8 cellular contexts compared by ENCODE assay signal in the genomic region with DNA sequence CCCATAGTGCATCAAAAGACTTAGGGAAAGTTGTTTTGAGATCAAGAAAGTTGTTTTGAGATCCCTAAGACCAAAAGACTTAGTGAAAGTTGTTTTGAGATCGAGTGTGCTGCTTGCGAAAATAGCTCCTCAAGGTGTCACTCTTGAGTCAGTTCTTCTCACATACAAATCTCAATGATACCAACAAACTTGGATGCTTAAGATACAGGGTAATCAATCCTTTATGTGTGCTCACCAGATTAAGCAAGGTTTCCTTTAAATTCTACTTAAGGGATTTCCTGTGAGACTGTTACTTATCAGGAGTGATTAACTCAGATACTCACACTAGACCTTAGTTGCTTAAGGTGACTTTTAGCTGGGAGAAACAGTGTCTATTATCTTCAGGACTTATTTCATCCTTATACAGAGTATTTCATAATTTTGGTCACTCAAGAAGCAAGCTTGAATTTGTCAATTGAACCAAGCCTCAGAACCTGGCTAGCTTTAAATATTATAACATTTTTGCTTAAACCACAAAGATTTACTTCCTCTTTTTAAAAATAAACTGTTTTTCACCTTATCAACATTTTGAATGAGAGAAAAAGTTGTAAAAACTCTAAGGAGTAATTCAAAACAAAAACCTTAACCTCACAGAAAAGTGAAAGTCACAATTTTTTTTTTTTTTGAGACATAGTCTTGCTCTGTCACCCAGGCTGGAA. TPM values are rescaled to one million over a fixed set of nuclear protein-coding genes. Genes with fewer than 3 reads are reported as not detected.
DNase-seq lines count a peak whose midpoint lies in the region; ATAC-seq and TF ChIP-seq lines count a peak whose summit lies in the region.

No MANE protein-coding gene starts in this region.

- TF ChIP-seq CTCF in Peyer's patch (IDR thresholded peaks at IDR 0.05): peak; percentile 24 to 78 (median 65)
- peak; percentile 59 to 78 (median 72) for TF ChIP-seq CTCF in right lobe of liver (IDR thresholded peaks at IDR 0.05)
- TF ChIP-seq CTCF in type B pancreatic cell (conservative IDR thresholded peaks at IDR 0.05): peak; percentile 78

- TF ChIP-seq RAD21 in Ishikawa (IDR thresholded peaks at IDR 0.05; ENCODE audit: low read depth): peak; percentile 84

- H3K36me3 Mint-ChIP-seq in CD8-positive, alpha-beta memory T cell: no peaks in the 10 kb centered on the region
- H3K36me3 Mint-ChIP-seq in type B pancreatic cell: no peaks in the 10 kb centered on the region

- peak overlapping the region in 1 of 7 donors; percentile 50 for H3K4me3 Mint-ChIP-seq in CD8-positive, alpha-beta memory T cell
- no peak overlapping the region for H3K4me3 Mint-ChIP-seq in type B pancreatic cell

- no peaks in the 10 kb centered on the region for H3K9me3 Mint-ChIP-seq in CD8-positive, alpha-beta memory T cell
- H3K9me3 Mint-ChIP-seq in type B pancreatic cell: no peaks in the 10 kb centered on the region

- intact Hi-C loops in right lobe of liver (cut with DNase I): no loop called here

- peaks cover 5 to 10% (median 6%) of the 10 kb centered on the region in 3 donors for H3K4me1 Mint-ChIP-seq in CD8-positive, alpha-beta memory T cell
- peaks cover 6% of the 10 kb centered on the region for H3K4me1 Mint-ChIP-seq in type B pancreatic cell (ENCODE audit: unreplicated experiment)

- H3K27me3 Mint-ChIP-seq in CD8-positive, alpha-beta memory T cell: peaks cover 3 to 5% of the 10 kb centered on the region in 2 donors
- H3K27me3 Mint-ChIP-seq in type B pancreatic cell: peaks cover 23% of the 10 kb centered on the region

- 0% methylated on average over 2 of the region's 2 CpGs for WGBS in right lobe of liver (ENCODE audit: insufficient coverage, low coverage, low lambda C conversion rate, missing lambda C conversion rate)

- DNase-seq in CD8-positive, alpha-beta memory T cell: peak in 2 of 5 donors; percentile 43 to 55
- peak in 1 of 3 donors; percentile 55 for DNase-seq in Peyer's patch
- peak; percentile 54 for DNase-seq in central memory CD4-positive, alpha-beta T cell
- no peak for DNase-seq in right lobe of liver
- no peak for DNase-seq in type B pancreatic cell (ENCODE audit: extremely low spot score, unreplicated experiment)

- H3K27ac Mint-ChIP-seq in CD8-positive, alpha-beta memory T cell: peak overlapping the region in 7 of 8 donors; percentile 7 to 78 (median 62)
- H3K27ac Mint-ChIP-seq in type B pancreatic cell: no peak overlapping the region

- H3K9me3 ChIP-seq in CD8-positive, alpha-beta memory T cell (ENCODE audit: low read length): no peaks in the 10 kb centered on the region
- H3K9me3 ChIP-seq in Peyer's patch (no peaks in the 10 kb centered on the region), right lobe of liver (no peaks in the 10 kb centered on the region)

- CTCF ChIA-PET in CD8-positive, alpha-beta memory T cell (lab: Charles Lee): interaction anchor here (0.7 to 6.6 kb wide), 36 partner anchors 9 to 286 kb away, joined by 3 to 122 read pairs (median 5); partner anchors contain the start of genes COL9A2 and SMAP2

- H3K4me3 ChIP-seq in CD8-positive, alpha-beta memory T cell (ENCODE audit: low read length): no peak overlapping the region
- no peak overlapping the region for H3K4me3 ChIP-seq in Peyer's patch
- no peak overlapping the region for H3K4me3 ChIP-seq in right lobe of liver

- POLR2A ChIA-PET in CD8-positive, alpha-beta memory T cell (lab: Charles Lee): interaction anchor here (0.7 to 1.1 kb wide), 4 partner anchors 163 to 220 kb away, joined by 3 to 5 read pairs (median 3); partner anchors contain the start of gene SMAP2

- no peaks in the 10 kb centered on the region for H3K36me3 ChIP-seq in CD8-positive, alpha-beta memory T cell (ENCODE audit: insufficient read depth, low read length)
- H3K36me3 ChIP-seq in Peyer's patch (no peaks in the 10 kb centered on the region), right lobe of liver (no peaks in the 10 kb centered on the region)

- ATAC-seq in GM18520 (IDR thresholded peaks at IDR 0.05; ENCODE audit: unreplicated experiment) (peak; percentile 56), right lobe of liver (peak; percentile 70 to 82 (median 74)), HG03159 (IDR thresholded peaks at IDR 0.05; ENCODE audit: unreplicated experiment) (no peak)

- H3K27ac ChIP-seq in CD8-positive, alpha-beta memory T cell (ENCODE audit: low read depth, low read length): no peak overlapping the region
- H3K27ac ChIP-seq in Peyer's patch (peak overlapping the region in 2 of 4 donors; percentile 27 to 75), right lobe of liver (no peak overlapping the region)

- no peaks in the 10 kb centered on the region for H3K27me3 ChIP-seq in CD8-positive, alpha-beta memory T cell (ENCODE audit: insufficient read depth, low read length, poor library complexity, severe bottlenecking)
- no peaks in the 10 kb centered on the region for H3K27me3 ChIP-seq in Peyer's patch
- no peaks in the 10 kb centered on the region for H3K27me3 ChIP-seq in right lobe of liver

- TF ChIP-seq EP300 in Ishikawa (IDR thresholded peaks at IDR 0.05; ENCODE audit: borderline replicate concordance): no peak

- TF ChIP-seq POLR2A in Peyer's patch (IDR thresholded peaks at IDR 0.05) (no peak), right lobe of liver (IDR thresholded peaks at IDR 0.05) (no peak)

- no peaks in the 10 kb centered on the region for H3K4me1 ChIP-seq in CD8-positive, alpha-beta memory T cell (ENCODE audit: insufficient read depth, low read length)
- H3K4me1 ChIP-seq in Peyer's patch (no peaks in the 10 kb centered on the region), right lobe of liver (no peaks in the 10 kb centered on the region)

TF ChIP-seq in Ishikawa, 13 proteins besides CTCF, POLR2A, EP300 and RAD21:
- TF ChIP-seq TAF1 (IDR thresholded peaks at IDR 0.05; ENCODE audit: low read depth) (no peak), TCF12 (IDR thresholded peaks at IDR 0.05; ENCODE audit: low read depth) (no peak)

RNA-seq across cellular contexts. Expression of gene RLF, which starts 8.0 kb away (rescaled TPM):
- total RNA-seq in CD8-positive, alpha-beta memory T cell: 10 to 100 TPM; 13.6 to 14.0 TPM
- polyA plus RNA-seq in CD8-positive, alpha-beta memory T cell: 9.4 TPM
- total RNA-seq in Peyer's patch (10 to 100 TPM; 10.5 to 15.8 (median 13.4) TPM), right lobe of liver (10 to 100 TPM in 1 of 6 experiments, 1 to 10 TPM in 5; 4.6 to 12.3 (median 6.0) TPM), type B pancreatic cell (ENCODE audit: low replicate concordance) (18.1 and 21.4 TPM in 2 replicates)

RNA-seq across cellular contexts. Expression of gene PPT1, which starts 56.2 kb away (rescaled TPM):
- 100 to 1,000 TPM; 114 to 130 TPM for total RNA-seq in CD8-positive, alpha-beta memory T cell
- 138 TPM for polyA plus RNA-seq in CD8-positive, alpha-beta memory T cell
- 10 to 100 TPM in 3 of 4 donors, 1 to 10 TPM in 1; 9.6 to 23.4 (median 11.6) TPM for total RNA-seq in Peyer's patch
- total RNA-seq in right lobe of liver: 10 to 100 TPM; 16.5 to 47.8 (median 33.1) TPM
- total RNA-seq in type B pancreatic cell (ENCODE audit: low replicate concordance): 73.6 and 79.6 TPM in 2 replicates
